Comparison of ENCODE assay signal across 28 cellular contexts in the genomic region with DNA sequence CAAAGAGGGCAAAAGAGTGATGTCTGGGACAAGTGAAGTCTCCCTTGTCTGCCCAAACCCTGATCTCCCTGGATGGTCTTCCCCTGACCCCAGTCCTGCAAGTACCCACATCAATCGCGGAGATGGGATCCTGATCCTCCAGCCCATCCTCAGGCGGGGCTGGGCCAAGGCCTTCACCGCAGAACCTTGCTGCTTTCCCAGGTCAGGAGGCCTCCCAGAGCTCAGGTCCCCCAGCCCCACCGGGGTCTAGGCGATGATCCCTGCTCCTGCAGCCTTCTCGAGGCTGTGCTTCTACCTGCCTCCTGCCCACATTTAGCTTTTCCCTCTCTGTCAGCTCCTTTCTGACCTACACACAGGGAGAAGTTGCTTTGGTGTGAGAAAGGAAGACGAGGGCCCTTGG. TPM values are rescaled to one million over a fixed set of nuclear protein-coding genes. Genes with fewer than 3 reads are reported as not detected.
DNase-seq lines count a peak whose midpoint lies in the region; ATAC-seq and TF ChIP-seq lines count a peak whose summit lies in the region.
"Had no signal": no experiment of that assay in that cellular context is flagged by ENCODE, and none has a peak within 500 bp of the region (broad histone marks: within the 10 kb centered on the region; RNA-seq: fewer than 3 reads in every experiment).

No MANE protein-coding gene starts in this region.

- H3K9ac ChIP-seq in IMR-90 (ENCODE audit: low read depth, low read length) (no peak overlapping the region), stomach smooth muscle (ENCODE audit: low read length in 2 of 2) (no peak overlapping the region)

- H2AK5ac ChIP-seq in IMR-90 (ENCODE audit: low read depth, low read length) = no peak overlapping the region

- no peak overlapping the region for H2BK120ac ChIP-seq in IMR-90 (ENCODE audit: low read depth, low read length)

- no peaks in the 10 kb centered on the region for H3K27me3 Mint-ChIP-seq in activated CD8-positive, alpha-beta memory T cell treated with anti-CD3 and anti-CD28 coated beads, Interleukin-2, amount 10 ng/mL, durations not matched to agents 7 days and 5 days
- H3K27me3 Mint-ChIP-seq: activated CD4-positive, alpha-beta T cell treated with anti-CD3 and anti-CD28 coated beads, Interleukin-2, amount 10 ng/mL, durations not matched to agents 7 days and 5 days; activated naive CD8-positive, alpha-beta T cell treated with anti-CD3 and anti-CD28 coated beads, Interleukin-2, amount 10 ng/mL, durations not matched to agents 7 days and 5 days; activated T-cell treated with anti-CD3 and anti-CD28 coated beads, Interleukin-2, amount 50 U/mL, for 24 hours; B cell; dendritic cell treated with granulocyte-macrophage colony-stimulating factor and Interleukin-4, amounts not matched to agents 40 ng/mL and 50 ng/mL, for 4 days; IgD-negative memory B cell had no signal

- H3K9me3 ChIP-seq in IMR-90 (ENCODE audit: control insufficient read depth, insufficient read depth, low read length) (no peaks in the 10 kb centered on the region), ascending aorta (no peaks in the 10 kb centered on the region), lower lobe of right lung (no peaks in the 10 kb centered on the region), stomach smooth muscle (ENCODE audit: control insufficient read depth in 2 of 2, low read length in 2 of 2) (no peaks in the 10 kb centered on the region)
- H3K9me3 ChIP-seq: Peyer's patch, SJCRH30 had no signal

- intact Hi-C loops in IMR-90 (cut with micrococcal nuclease) = loop anchor here (10.0 kb wide), 1 partner anchor 263 kb away; no protein-coding TSS in a partner anchor
- intact Hi-C loops in ascending aorta (cut with DNase I) = loop anchor here (10.0 kb wide), 2 partner anchors 273 to 437 kb away; a partner anchor contains a TSS
- intact Hi-C loops in lower lobe of right lung (cut with DNase I) = no loop called here

- H3K14ac ChIP-seq in IMR-90 (replicated peaks; ENCODE audit: low read depth, low read length) = no peak overlapping the region

- TF ChIP-seq POLR2A in IMR-90 (IDR thresholded peaks at IDR 0.05; ENCODE audit: low read depth, low read length) = no peak

- H3K9me1 ChIP-seq in IMR-90 (ENCODE audit: insufficient read depth, low read length) = peaks cover 66% of the 10 kb centered on the region

- in situ Hi-C loops in IMR-90 (cut with MboI; ENCODE audit: low sequenced_read_pairs) = no loop called here

- no peak overlapping the region for H2BK5ac ChIP-seq in IMR-90 (ENCODE audit: low read depth, low read length, poor library complexity, severe bottlenecking)

- 100% methylated on average over 2 of the region's 8 CpGs; no CpG with 5 or more reads in 1 of the 2 experiments for WGBS in IMR-90 (ENCODE audit: extremely low coverage in 2 of 2, insufficient read length in 1 of 2), 2 experiments

- no peak overlapping the region for H3K23ac ChIP-seq in IMR-90 (ENCODE audit: low read depth, low read length)

- ATAC-seq in IMR-90 (ENCODE audit: low read depth) (no peak), lower lobe of right lung (no peak), esophagus mucosa (no peak)
- ATAC-seq in activated CD8-positive, alpha-beta memory T cell treated with anti-CD3 and anti-CD28 coated beads, Interleukin-2, amount 10 ng/mL, durations not matched to agents 7 days and 5 days = no peak
- ATAC-seq: CD8-positive, alpha-beta T cell; stimulated activated effector memory CD8-positive, alpha-beta T cell treated with anti-CD3 and anti-CD28 coated beads, Interleukin-12 subunit alpha, Interleukin-12 subunit beta, amount 100 ng/mL, for 72 hours; WTC11 had no signal

- no peak overlapping the region for H3K4ac ChIP-seq in IMR-90 (ENCODE audit: low read depth, low read length)

- DNase-seq in IMR-90 = no peak
- DNase-seq in ascending aorta (ENCODE audit: low spot score in 2 of 2) = no peak
- DNase-seq in lower lobe of right lung = no peak
- no peak for DNase-seq in HEK293T (ENCODE audit: extremely low spot score)
- no peak for DNase-seq in medulla oblongata (ENCODE audit: extremely low spot score)
- DNase-seq in activated CD8-positive, alpha-beta memory T cell treated with anti-CD3 and anti-CD28 coated beads, Interleukin-2, amount 10 ng/mL, durations not matched to agents 7 days and 5 days = no peak
- DNase-seq: ACHN; activated CD4-positive, alpha-beta T cell treated with anti-CD3 and anti-CD28 coated beads, Interleukin-2, amount 10 ng/mL, durations not matched to agents 7 days and 5 days; activated gamma-delta T cell; activated naive CD8-positive, alpha-beta T cell treated with anti-CD3 and anti-CD28 coated beads, Interleukin-2, amount 10 ng/mL, durations not matched to agents 7 days and 5 days; activated T-cell treated with anti-CD3 and anti-CD28 coated beads, Interleukin-2, amount 50 U/mL, for 24 hours; CD8-positive, alpha-beta T cell; central memory CD4-positive, alpha-beta T cell; hippocampal formation; NCI-H1436 treated with DMSO at 0.1 percent for 48 hours; T1000 had no signal

- TF ChIP-seq CTCF in IMR-90 (conservative IDR thresholded peaks at IDR 0.05; ENCODE audit: low read depth, low read length) = no peak
- TF ChIP-seq CTCF in ascending aorta (IDR thresholded peaks at IDR 0.05) = no peak
- TF ChIP-seq CTCF in lower lobe of right lung (IDR thresholded peaks at IDR 0.05) = no peak

- no peak overlapping the region for H2BK20ac ChIP-seq in IMR-90 (ENCODE audit: low read depth, low read length)

- H3K36me3 Mint-ChIP-seq in activated CD8-positive, alpha-beta memory T cell treated with anti-CD3 and anti-CD28 coated beads, Interleukin-2, amount 10 ng/mL, durations not matched to agents 7 days and 5 days = peaks cover 10% of the 10 kb centered on the region

- dilution Hi-C loops in IMR-90 (cut with HindIII; ENCODE audit: low sequenced_read_pairs, unreplicated experiment) = no loop called here

- no peak overlapping the region for H3K27ac ChIP-seq in IMR-90 (ENCODE audit: insufficient read depth, low read length)
- H3K27ac ChIP-seq in ascending aorta = peak overlapping the region; percentile 17 to 20
- peak overlapping the region; percentile 58 for H3K27ac ChIP-seq in lower lobe of right lung
- H3K27ac ChIP-seq in stomach smooth muscle (ENCODE audit: low read length) = peak overlapping the region; percentile 18
- H3K27ac ChIP-seq: SJCRH30 had no signal

- H4K91ac ChIP-seq in IMR-90 (ENCODE audit: insufficient read depth, low read depth, low read length) = no peak overlapping the region

- H4K5ac ChIP-seq in IMR-90 (ENCODE audit: low read depth, low read length) = no peak overlapping the region

- H3K4me3 Mint-ChIP-seq in activated CD8-positive, alpha-beta memory T cell treated with anti-CD3 and anti-CD28 coated beads, Interleukin-2, amount 10 ng/mL, durations not matched to agents 7 days and 5 days = no peak overlapping the region
- H3K4me3 Mint-ChIP-seq: activated CD4-positive, alpha-beta T cell treated with anti-CD3 and anti-CD28 coated beads, Interleukin-2, amount 10 ng/mL, durations not matched to agents 7 days and 5 days; activated naive CD8-positive, alpha-beta T cell treated with anti-CD3 and anti-CD28 coated beads, Interleukin-2, amount 10 ng/mL, durations not matched to agents 7 days and 5 days; activated T-cell treated with anti-CD3 and anti-CD28 coated beads, Interleukin-2, amount 50 U/mL, for 24 hours; B cell; CD8-positive, alpha-beta T cell; dendritic cell treated with granulocyte-macrophage colony-stimulating factor and Interleukin-4, amounts not matched to agents 40 ng/mL and 50 ng/mL, for 4 days; mesothelial cell of epicardium; stimulated activated effector memory CD8-positive, alpha-beta T cell treated with anti-CD3 and anti-CD28 coated beads, Interleukin-12 subunit alpha, Interleukin-12 subunit beta, amount 100 ng/mL, for 72 hours; WTC11 had no signal

- BruUV-seq in IMR-90 (replicated peaks; lab: Mats Ljungman, UMichigan) = no TSS peak

- TF ChIP-seq RAD21 in IMR-90 (IDR thresholded peaks at IDR 0.05; ENCODE audit: low read length) = no peak

- H3K4me3 ChIP-seq in IMR-90 (ENCODE audit: insufficient read depth, low read depth, low read length) (no peak overlapping the region), ascending aorta (no peak overlapping the region), lower lobe of right lung (no peak overlapping the region), stomach smooth muscle (ENCODE audit: low read length in 2 of 2) (no peak overlapping the region)
- H3K4me3 ChIP-seq: Peyer's patch, SJCRH30 had no signal

- H3K4me1 ChIP-seq in IMR-90 (ENCODE audit: control insufficient read depth, insufficient read depth, low read length) (peaks cover 52% of the 10 kb centered on the region), ascending aorta (peaks cover 11 to 53% of the 10 kb centered on the region in 2 donors), lower lobe of right lung (peaks cover 83% of the 10 kb centered on the region), stomach smooth muscle (ENCODE audit: control insufficient read depth, insufficient read depth, low read length) (peaks cover 77% of the 10 kb centered on the region)

- peaks cover 53 to 98% of the 10 kb centered on the region in 2 experiments for H3K79me1 ChIP-seq in IMR-90 (ENCODE audit: low read depth in 1 of 2, low read length in 2 of 2)

- no peak overlapping the region for H3K27ac Mint-ChIP-seq in activated CD8-positive, alpha-beta memory T cell treated with anti-CD3 and anti-CD28 coated beads, Interleukin-2, amount 10 ng/mL, durations not matched to agents 7 days and 5 days
- H3K27ac Mint-ChIP-seq: activated CD4-positive, alpha-beta T cell treated with anti-CD3 and anti-CD28 coated beads, Interleukin-2, amount 10 ng/mL, durations not matched to agents 7 days and 5 days; activated naive CD8-positive, alpha-beta T cell treated with anti-CD3 and anti-CD28 coated beads, Interleukin-2, amount 10 ng/mL, durations not matched to agents 7 days and 5 days; activated T-cell treated with anti-CD3 and anti-CD28 coated beads, Interleukin-2, amount 50 U/mL, for 24 hours; B cell; CD8-positive, alpha-beta T cell; dendritic cell treated with granulocyte-macrophage colony-stimulating factor and Interleukin-4, amounts not matched to agents 40 ng/mL and 50 ng/mL, for 4 days; IgD-negative memory B cell; stimulated activated effector memory CD8-positive, alpha-beta T cell treated with anti-CD3 and anti-CD28 coated beads, Interleukin-12 subunit alpha, Interleukin-12 subunit beta, amount 100 ng/mL, for 72 hours; WTC11 had no signal

- H2AFZ ChIP-seq in IMR-90 (replicated peaks; ENCODE audit: low read length, poor library complexity) = no peak overlapping the region

- POLR2A ChIA-PET in IMR-90 (lab: Charles Lee; ENCODE audit: unreplicated experiment) (no interaction called here), HEK293T (lab: Yijun Ruan, JAX) (no interaction called here)

- H3K27me3 ChIP-seq in IMR-90 (ENCODE audit: control insufficient read depth, insufficient read depth, low read length) (no peaks in the 10 kb centered on the region), ascending aorta (no peaks in the 10 kb centered on the region), lower lobe of right lung (ENCODE audit: low read depth) (no peaks in the 10 kb centered on the region), stomach smooth muscle (ENCODE audit: control insufficient read depth in 1 of 2, insufficient read depth in 2 of 2, low read length in 2 of 2) (no peaks in the 10 kb centered on the region)
- H3K27me3 ChIP-seq: Peyer's patch, SJCRH30 had no signal

- H3K36me3 ChIP-seq in IMR-90 (ENCODE audit: control insufficient read depth, insufficient read depth, low read length) (peaks cover 73% of the 10 kb centered on the region), ascending aorta (peaks cover 62 to 64% of the 10 kb centered on the region in 2 donors), lower lobe of right lung (peaks cover 62% of the 10 kb centered on the region), stomach smooth muscle (ENCODE audit: control insufficient read depth in 2 of 2, insufficient read depth in 2 of 2, low read length in 2 of 2) (peaks cover 46 to 58% of the 10 kb centered on the region in 2 donors)

- peaks cover 92% of the 10 kb centered on the region for H4K20me1 ChIP-seq in IMR-90 (ENCODE audit: insufficient read depth, low read length)

- H2BK15ac ChIP-seq in IMR-90 (ENCODE audit: low read depth, low read length) = no peak overlapping the region

- CTCF ChIA-PET in IMR-90 (lab: Yijun Ruan, JAX) (no interaction called here), HEK293T (lab: Yijun Ruan, JAX) (no interaction called here)
- CTCF ChIA-PET in activated CD8-positive, alpha-beta memory T cell treated with anti-CD3 and anti-CD28 coated beads, Interleukin-2, amount 10 ng/mL, durations not matched to agents 7 days and 5 days (lab: Charles Lee) = interaction anchor here (1.6 kb wide), 1 partner anchor 79 kb away, joined by 5 read pairs; no protein-coding TSS in a partner anchor

- H3K9me3 Mint-ChIP-seq in activated CD8-positive, alpha-beta memory T cell treated with anti-CD3 and anti-CD28 coated beads, Interleukin-2, amount 10 ng/mL, durations not matched to agents 7 days and 5 days (ENCODE audit: low read depth) = no peaks in the 10 kb centered on the region
- H3K9me3 Mint-ChIP-seq: activated CD4-positive, alpha-beta T cell treated with anti-CD3 and anti-CD28 coated beads, Interleukin-2, amount 10 ng/mL, durations not matched to agents 7 days and 5 days; activated naive CD8-positive, alpha-beta T cell treated with anti-CD3 and anti-CD28 coated beads, Interleukin-2, amount 10 ng/mL, durations not matched to agents 7 days and 5 days; activated T-cell treated with anti-CD3 and anti-CD28 coated beads, Interleukin-2, amount 50 U/mL, for 24 hours; CD8-positive, alpha-beta T cell; dendritic cell treated with granulocyte-macrophage colony-stimulating factor and Interleukin-4, amounts not matched to agents 40 ng/mL and 50 ng/mL, for 4 days; IgD-negative memory B cell; mesothelial cell of epicardium; stimulated activated effector memory CD8-positive, alpha-beta T cell treated with anti-CD3 and anti-CD28 coated beads, Interleukin-12 subunit alpha, Interleukin-12 subunit beta, amount 100 ng/mL, for 72 hours; WTC11 had no signal

- peak overlapping the region; percentile 37 for H2AK9ac ChIP-seq in IMR-90 (replicated peaks; ENCODE audit: low read depth, low read length, poor library complexity)

- no peak overlapping the region for H4K8ac ChIP-seq in IMR-90 (ENCODE audit: low read depth in 2 of 2, low read length in 2 of 2)

- H3K4me1 Mint-ChIP-seq in activated CD8-positive, alpha-beta memory T cell treated with anti-CD3 and anti-CD28 coated beads, Interleukin-2, amount 10 ng/mL, durations not matched to agents 7 days and 5 days = peaks cover 8% of the 10 kb centered on the region

- no peak overlapping the region for H3K56ac ChIP-seq in IMR-90 (ENCODE audit: extremely low read depth, insufficient read depth, low read length)

- no peak overlapping the region for H3K4me2 ChIP-seq in IMR-90 (ENCODE audit: low read depth, low read length)

- no peak overlapping the region for H3K18ac ChIP-seq in IMR-90 (ENCODE audit: low read depth, low read length)

RNA-seq across cellular contexts. Expression of a gene that starts 6.3 kb away (rescaled TPM):
- total RNA-seq in IMR-90 (2012; rRNA removed) (36.4 and 36.6 TPM in 2 replicates), ascending aorta (83.2 TPM), lower lobe of right lung (80.3 TPM), esophagus mucosa (17.5 TPM)
- 114 and 132 TPM in 2 replicates for polyA plus RNA-seq in IMR-90 (2012; rRNA removed)
- polyA plus RNA-seq in IMR-90 (2012; cell fraction: cytosol; rRNA removed) = 47.5 and 51.1 TPM in 2 replicates
- polyA plus RNA-seq in IMR-90 (2012; cell fraction: nucleus; rRNA removed; ENCODE audit: low replicate concordance) = 281 and 488 TPM in 2 replicates
- total RNA-seq in activated CD8-positive, alpha-beta memory T cell treated with anti-CD3 and anti-CD28 coated beads, Interleukin-2, amount 10 ng/mL, durations not matched to agents 7 days and 5 days = 10 to 100 TPM; 47.7 to 51.2 TPM

RNA-seq across cellular contexts. Expression of a gene that starts 18.2 kb away (rescaled TPM):
- total RNA-seq in IMR-90 (2012; rRNA removed) = not detected in 2 replicates
- not detected in 2 replicates for polyA plus RNA-seq in IMR-90 (2012; rRNA removed)
- polyA plus RNA-seq in IMR-90 (2012; cell fraction: cytosol; rRNA removed) = not detected in 2 replicates
- not detected in 2 replicates for polyA plus RNA-seq in IMR-90 (2012; cell fraction: nucleus; rRNA removed; ENCODE audit: low replicate concordance)
- not detected for total RNA-seq in ascending aorta
- total RNA-seq in lower lobe of right lung = 0.18 TPM
- total RNA-seq in esophagus mucosa = 0.08 TPM
- under 1 TPM in 1 of 2 experiments, not detected in 1; 0.28 TPM for total RNA-seq in activated CD8-positive, alpha-beta memory T cell treated with anti-CD3 and anti-CD28 coated beads, Interleukin-2, amount 10 ng/mL, durations not matched to agents 7 days and 5 days
- total RNA-seq: astrocyte, frontal cortex, mesothelial cell of epicardium, Peyer's patch, SJCRH30 had no signal
- polyA plus RNA-seq: IgD-negative memory B cell had no signal

RNA-seq across cellular contexts. Expression of a gene that starts 18.2 kb away (rescaled TPM):
- 1.4 and 1.7 TPM in 2 replicates for total RNA-seq in IMR-90 (2012; rRNA removed)
- polyA plus RNA-seq in IMR-90 (2012; rRNA removed) = 18.8 and 22.5 TPM in 2 replicates
- polyA plus RNA-seq in IMR-90 (2012; cell fraction: cytosol; rRNA removed) = 6.5 and 10.4 TPM in 2 replicates
- 143 and 421 TPM in 2 replicates for polyA plus RNA-seq in IMR-90 (2012; cell fraction: nucleus; rRNA removed; ENCODE audit: low replicate concordance)
- 6.6 TPM for total RNA-seq in ascending aorta
- 33.8 TPM for total RNA-seq in lower lobe of right lung
- 4.1 TPM for total RNA-seq in esophagus mucosa
- 10 to 100 TPM; 15.6 to 22.7 TPM for total RNA-seq in activated CD8-positive, alpha-beta memory T cell treated with anti-CD3 and anti-CD28 coated beads, Interleukin-2, amount 10 ng/mL, durations not matched to agents 7 days and 5 days

RNA-seq across cellular contexts. Expression of a gene that starts 25.5 kb away (rescaled TPM):
- total RNA-seq in IMR-90 (2012; rRNA removed) (25.6 and 28.7 TPM in 2 replicates), ascending aorta (13.9 TPM), lower lobe of right lung (82.7 TPM), esophagus mucosa (25.9 TPM)
- 36.7 and 50.5 TPM in 2 replicates for polyA plus RNA-seq in IMR-90 (2012; rRNA removed)
- polyA plus RNA-seq in IMR-90 (2012; cell fraction: cytosol; rRNA removed) = 69.8 and 71.1 TPM in 2 replicates
- polyA plus RNA-seq in IMR-90 (2012; cell fraction: nucleus; rRNA removed; ENCODE audit: low replicate concordance) = 27.2 and 55.0 TPM in 2 replicates
- total RNA-seq in activated CD8-positive, alpha-beta memory T cell treated with anti-CD3 and anti-CD28 coated beads, Interleukin-2, amount 10 ng/mL, durations not matched to agents 7 days and 5 days = 100 to 1,000 TPM; 250 to 296 TPM

RNA-seq across cellular contexts. Expression of a gene that starts 30.5 kb away (rescaled TPM):
- 0.18 and 0.28 TPM in 2 replicates for total RNA-seq in IMR-90 (2012; rRNA removed)
- polyA plus RNA-seq in IMR-90 (2012; rRNA removed) = 0.89 and 1.1 TPM in 2 replicates
- polyA plus RNA-seq in IMR-90 (2012; cell fraction: cytosol; rRNA removed) = 0.49 and 1.1 TPM in 2 replicates
- polyA plus RNA-seq in IMR-90 (2012; cell fraction: nucleus; rRNA removed; ENCODE audit: low replicate concordance) = 5.0 and 13.4 TPM in 2 replicates
- 0.43 TPM for total RNA-seq in ascending aorta
- total RNA-seq in lower lobe of right lung = 0.59 TPM
- 0.64 TPM for total RNA-seq in esophagus mucosa
- 1 to 10 TPM; 5.0 to 6.7 TPM for total RNA-seq in activated CD8-positive, alpha-beta memory T cell treated with anti-CD3 and anti-CD28 coated beads, Interleukin-2, amount 10 ng/mL, durations not matched to agents 7 days and 5 days
